In the genomic region with DNA sequence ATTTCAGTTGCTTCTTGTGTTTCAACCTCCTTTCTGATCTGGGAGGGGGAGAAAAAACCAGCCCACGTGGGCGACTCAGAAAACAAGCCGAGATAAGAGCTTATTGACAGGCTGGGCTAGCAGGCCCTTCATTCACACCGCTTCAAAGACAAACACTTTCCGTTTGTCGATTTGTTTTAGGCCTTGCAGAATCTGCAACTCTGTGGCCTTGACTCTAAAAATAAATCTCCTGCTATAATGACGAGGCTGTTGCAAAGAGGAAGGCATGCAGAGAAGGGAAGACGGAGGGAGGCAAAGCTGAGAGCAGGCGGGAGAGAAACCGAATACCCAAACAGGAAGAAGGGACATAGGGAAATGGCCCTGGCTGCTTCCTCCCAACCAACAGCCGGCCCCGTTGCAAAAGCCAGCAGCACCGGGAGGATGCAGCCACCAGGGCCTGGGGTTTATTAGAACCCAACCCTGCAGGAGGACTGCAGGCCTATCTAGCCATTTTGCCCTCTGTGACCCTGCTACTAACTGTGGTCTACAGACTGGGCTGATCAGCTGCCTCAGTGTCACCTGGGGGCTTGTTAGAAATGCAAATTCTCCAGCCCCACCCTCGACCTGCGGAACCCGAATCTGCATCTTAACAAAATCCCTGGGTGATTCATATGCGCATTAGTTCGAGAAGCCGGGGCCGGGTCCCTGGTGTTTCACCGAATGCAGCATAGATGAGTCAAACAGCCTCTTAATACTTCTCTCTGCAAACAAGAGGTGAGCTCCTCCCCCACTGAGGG, we compare ENCODE assay signal across 1 cellular context.
A peak's percentile ranks its signal among the peaks of the same experiment; 100 is the strongest.
TF ChIP-seq lines count a peak whose summit lies in the region.

No MANE protein-coding gene starts in this region.

TF ChIP-seq in H1, 55 proteins besides CTCF, POLR2A, EP300 and RAD21 (continued from another document):
- 0 out of 2 replicates have a peak, but pooled peaks have one; percentile 29 for TF ChIP-seq RBBP5 (IDR thresholded peaks at IDR 0.05; ENCODE audit: borderline replicate concordance, low read depth, low read length)
- TF ChIP-seq TAF1 (IDR thresholded peaks at IDR 0.05; ENCODE audit: low read depth, low read length) = peak; percentile 43; the same call in 1 of the 2 replicates
- TF ChIP-seq GABPA (IDR thresholded peaks at IDR 0.05; ENCODE audit: borderline replicate concordance, insufficient read depth, low read length) = no peak
- TF ChIP-seq, protein P1, sequence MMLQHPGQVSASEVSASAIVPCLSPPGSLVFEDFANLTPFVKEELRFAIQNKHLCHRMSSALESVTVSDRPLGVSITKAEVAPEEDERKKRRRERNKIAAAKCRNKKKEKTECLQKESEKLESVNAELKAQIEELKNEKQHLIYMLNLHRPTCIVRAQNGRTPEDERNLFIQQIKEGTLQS (IDR thresholded peaks at IDR 0.05; ENCODE audit: insufficient read depth, low read depth, low read length) = no peak
